In the genomic region with DNA sequence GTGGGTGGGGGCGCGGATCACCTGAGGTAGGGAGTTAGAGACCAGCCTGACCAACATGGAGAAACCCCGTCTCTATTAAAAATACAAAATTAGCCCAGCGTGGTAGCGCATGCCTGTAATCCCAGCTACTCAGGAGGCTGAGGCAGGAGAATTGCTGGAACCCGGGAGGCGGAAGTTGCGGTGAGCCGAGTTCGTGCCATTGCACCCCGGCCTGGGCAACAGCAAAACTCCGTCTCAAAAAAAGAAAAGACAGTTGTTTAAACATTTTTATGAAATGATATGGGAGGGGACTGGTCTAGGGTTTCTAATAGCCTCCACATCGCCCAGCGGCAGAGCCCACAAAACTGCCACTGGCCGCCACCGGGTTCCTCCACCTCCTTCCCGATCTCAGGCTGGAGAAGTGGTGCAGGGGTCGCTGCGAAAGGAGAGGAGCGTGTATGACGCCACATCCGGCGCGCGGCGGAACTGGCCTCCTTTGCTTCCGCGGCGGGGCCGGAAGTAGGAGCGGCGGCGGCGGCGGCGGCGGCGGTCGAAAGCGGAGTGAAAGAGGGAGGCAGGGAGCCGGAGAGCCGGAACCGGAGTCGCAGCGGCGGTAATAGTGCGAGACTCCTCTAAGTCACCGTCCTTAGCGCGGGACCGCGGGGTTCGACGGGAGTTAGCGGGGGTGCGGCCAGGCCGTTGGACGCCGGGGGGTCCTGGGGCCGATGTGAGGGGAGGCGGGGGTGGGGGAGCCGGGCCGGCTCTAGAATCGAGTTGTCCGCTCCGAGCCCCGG, we compare ENCODE assay signal across 1 cellular context.
TF ChIP-seq lines count a peak whose summit lies in the region.

A gene (plus strand): TSS at position 492 of the 773 bp plus-strand sequence. CDS start 384 bp downstream, outside the sequence.

TF ChIP-seq in SK-N-SH, 30 proteins besides CTCF, POLR2A, EP300 and RAD21 (continued from another document):
- TF ChIP-seq, protein P1, sequence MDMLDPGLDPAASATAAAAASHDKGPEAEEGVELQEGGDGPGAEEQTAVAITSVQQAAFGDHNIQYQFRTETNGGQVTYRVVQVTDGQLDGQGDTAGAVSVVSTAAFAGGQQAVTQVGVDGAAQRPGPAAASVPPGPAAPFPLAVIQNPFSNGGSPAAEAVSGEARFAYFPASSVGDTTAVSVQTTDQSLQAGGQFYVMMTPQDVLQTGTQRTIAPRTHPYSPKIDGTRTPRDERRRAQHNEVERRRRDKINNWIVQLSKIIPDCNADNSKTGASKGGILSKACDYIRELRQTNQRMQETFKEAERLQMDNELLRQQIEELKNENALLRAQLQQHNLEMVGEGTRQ (IDR thresholded peaks at IDR 0.05; ENCODE audit: borderline replicate concordance, low read depth, low read length) = no peak
